ENCODE assay signal across 8 cellular contexts in the genomic region with DNA sequence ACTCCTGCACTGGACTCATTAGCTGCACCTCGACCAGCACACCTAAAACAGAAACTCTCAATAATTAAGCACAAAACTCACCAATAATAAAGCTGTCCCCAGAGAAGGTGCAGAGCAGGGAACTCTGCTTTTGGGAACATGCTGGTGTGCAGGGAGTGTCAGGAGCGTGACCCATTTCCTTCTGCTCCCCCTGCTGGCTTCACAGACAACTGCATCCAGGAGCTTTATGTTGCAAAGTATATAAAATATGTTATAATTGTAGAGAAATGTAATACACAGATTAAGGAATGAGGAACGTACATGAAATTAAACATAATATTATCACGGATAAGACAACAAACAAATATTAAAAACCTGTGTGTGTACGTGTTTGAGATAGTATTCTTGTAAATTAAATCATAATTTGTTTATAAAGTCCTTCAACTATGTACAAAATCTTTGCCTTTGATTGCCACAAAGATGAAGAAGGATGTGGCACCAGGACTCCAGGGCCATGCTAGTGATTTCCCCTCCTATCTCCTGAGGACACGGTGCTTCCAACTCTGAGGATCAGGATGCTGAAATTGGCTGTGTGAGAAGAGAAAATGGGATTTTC.
DNase-seq lines count a peak whose midpoint lies in the region; ATAC-seq lines count a peak whose summit lies in the region.

No MANE protein-coding gene starts in this region.

- H3K4me3 Mint-ChIP-seq in activated naive CD4-positive, alpha-beta T cell treated with anti-CD3 and anti-CD28 coated beads for 36 hours = no peak overlapping the region

- intact Hi-C loops in activated naive CD4-positive, alpha-beta T cell treated with anti-CD3 and anti-CD28 coated beads for 36 hours (cut with micrococcal nuclease) = loop anchor here (1.0 kb wide), 1 partner anchor 83 kb away; no protein-coding TSS in a partner anchor
- intact Hi-C loops in left ventricle myocardium superior (cut with micrococcal nuclease) = no loop called here

- ATAC-seq in HG02763 (IDR thresholded peaks at IDR 0.05; ENCODE audit: unreplicated experiment) (peak; percentile 56), left ventricle myocardium superior (no peak), GM21737 (IDR thresholded peaks at IDR 0.05; ENCODE audit: unreplicated experiment) (no peak)

- no peaks in the 10 kb centered on the region for H3K36me3 Mint-ChIP-seq in activated naive CD4-positive, alpha-beta T cell treated with anti-CD3 and anti-CD28 coated beads for 36 hours (ENCODE audit: low read depth)

- H3K9me3 Mint-ChIP-seq in activated naive CD4-positive, alpha-beta T cell treated with anti-CD3 and anti-CD28 coated beads for 36 hours = no peaks in the 10 kb centered on the region

- H3K4me1 Mint-ChIP-seq in activated naive CD4-positive, alpha-beta T cell treated with anti-CD3 and anti-CD28 coated beads for 36 hours (ENCODE audit: low read depth) = no peaks in the 10 kb centered on the region

- H3K27me3 Mint-ChIP-seq in activated naive CD4-positive, alpha-beta T cell treated with anti-CD3 and anti-CD28 coated beads for 36 hours (ENCODE audit: low read depth) = peaks cover 38% of the 10 kb centered on the region

- no peak overlapping the region for H3K27ac Mint-ChIP-seq in activated naive CD4-positive, alpha-beta T cell treated with anti-CD3 and anti-CD28 coated beads for 36 hours

- DNase-seq in activated gamma-delta T cell treated with Interleukin-2 at 50 U/mL for 16 hours (peak; percentile 29), activated gamma-delta T cell (lab: John Stamatoyannopoulos, UW) (no peak), NCI-H748 (lab: John Stamatoyannopoulos, UW; ENCODE audit: unreplicated experiment) (peak; percentile 54), left ventricle myocardium superior (peak; percentile 32)
- DNase-seq in activated naive CD4-positive, alpha-beta T cell treated with anti-CD3 and anti-CD28 coated beads for 36 hours = peak; percentile 63
- DNase-seq in stimulated activated CD4-positive, alpha-beta T cell treated with anti-CD3 and anti-CD28 coated beads, Interleukin-15, amount 100 ng/mL, for 48 hours (ENCODE audit: low read depth in 2 of 2) = peak; percentile 7 to 12

- CTCF ChIA-PET in activated naive CD4-positive, alpha-beta T cell treated with anti-CD3 and anti-CD28 coated beads for 36 hours (lab: Charles Lee) = interaction anchor here (0.6 to 3.2 kb wide), 23 partner anchors 9 to 703 kb away, joined by 3 to 20 read pairs (median 5); partner anchors contain the start of gene TEKT4
